1 cellular context compared by ENCODE assay signal in the genomic region with DNA sequence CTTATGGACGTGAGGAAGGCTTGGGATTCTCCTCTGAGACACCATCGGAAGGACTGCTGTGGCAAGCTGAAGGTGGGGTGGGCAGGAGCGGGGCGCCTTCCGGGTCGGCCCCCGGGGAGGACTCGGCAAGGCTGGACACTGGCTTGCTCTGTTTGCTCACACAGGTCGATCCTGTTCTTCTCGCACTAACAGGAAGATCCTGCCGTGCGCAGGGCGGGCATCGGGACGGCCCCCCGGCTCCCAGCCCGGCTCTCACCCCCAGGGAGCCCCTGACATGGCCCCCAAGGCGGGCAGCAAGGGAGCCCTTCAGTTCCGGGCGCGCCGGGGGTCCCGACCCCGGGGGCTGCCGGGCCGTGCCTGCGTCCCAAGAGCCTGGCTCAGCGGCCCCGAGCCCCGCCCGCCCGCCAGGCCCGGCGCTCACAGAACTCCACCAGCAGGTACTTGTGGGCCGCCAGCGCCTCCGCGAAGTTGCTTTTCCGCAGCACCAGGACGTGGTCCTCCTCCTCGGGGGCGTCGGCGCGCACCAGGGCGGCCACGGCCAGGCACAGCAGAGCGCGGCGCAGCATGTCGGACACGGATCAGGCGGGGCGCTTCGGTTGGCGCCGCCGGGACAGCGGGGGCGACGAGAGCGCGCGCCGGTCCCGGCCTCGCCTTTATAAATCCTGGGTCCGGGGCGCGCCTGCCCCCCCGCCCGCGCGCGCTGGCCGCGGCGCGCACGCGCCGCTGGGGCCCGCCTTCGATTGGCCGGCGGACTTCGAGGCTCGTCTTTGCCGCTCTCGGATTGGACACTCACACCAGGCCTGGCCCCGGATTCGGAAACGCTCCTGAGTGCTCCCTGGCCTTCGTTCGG.
A peak's percentile ranks its signal among the peaks of the same experiment; 100 is the strongest.
TF ChIP-seq lines count a peak whose summit lies in the region.

Gene P4HB, minus strand, starts transcription at position 630 of the 850 bp plus-strand sequence. Its CDS starts 64 bp downstream, at position 566.

TF ChIP-seq in K562, 482 proteins besides CTCF, POLR2A, EP300 and RAD21 (continued from another document and continues in another):
- TF ChIP-seq, protein P1, sequence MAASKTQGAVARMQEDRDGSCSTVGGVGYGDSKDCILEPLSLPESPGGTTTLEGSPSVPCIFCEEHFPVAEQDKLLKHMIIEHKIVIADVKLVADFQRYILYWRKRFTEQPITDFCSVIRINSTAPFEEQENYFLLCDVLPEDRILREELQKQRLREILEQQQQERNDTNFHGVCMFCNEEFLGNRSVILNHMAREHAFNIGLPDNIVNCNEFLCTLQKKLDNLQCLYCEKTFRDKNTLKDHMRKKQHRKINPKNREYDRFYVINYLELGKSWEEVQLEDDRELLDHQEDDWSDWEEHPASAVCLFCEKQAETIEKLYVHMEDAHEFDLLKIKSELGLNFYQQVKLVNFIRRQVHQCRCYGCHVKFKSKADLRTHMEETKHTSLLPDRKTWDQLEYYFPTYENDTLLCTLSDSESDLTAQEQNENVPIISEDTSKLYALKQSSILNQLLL (CRISPR knock-in tag; IDR thresholded peaks at IDR 0.05; ENCODE audit: borderline replicate concordance) = no peak
- TF ChIP-seq MXI1 (IDR thresholded peaks at IDR 0.05; ENCODE audit: low read depth, low read length) (0 out of 2 replicates have a peak, but pooled peaks have one; percentile 9), ASH1L (IDR thresholded peaks at IDR 0.05; ENCODE audit: borderline replicate concordance, low read depth, partially characterized antibody) (no peak), CCAR2 (IDR thresholded peaks at IDR 0.05; ENCODE audit: low read depth, low read length) (no peak), RHOXF2B (CRISPR knock-in tag; conservative IDR thresholded peaks at IDR 0.05) (no peak), FOXA1 (IDR thresholded peaks at IDR 0.05; ENCODE audit: borderline replicate concordance) (no peak), KHSRP (IDR thresholded peaks at IDR 0.05) (no peak), PHTF2 (CRISPR knock-in tag; IDR thresholded peaks at IDR 0.05) (no peak), NELFE (IDR thresholded peaks at IDR 0.05; ENCODE audit: insufficient read depth, insufficient read length) (peak; percentile 40), ZNF830 (CRISPR knock-in tag; IDR thresholded peaks at IDR 0.05) (no peak), ZNF511 (CRISPR knock-in tag; IDR thresholded peaks at IDR 0.05) (peak; percentile 65; the same call in 1 of the 2 replicates), ZNF584 (CRISPR knock-in tag; IDR thresholded peaks at IDR 0.05; ENCODE audit: low read depth) (no peak), MTA1 (IDR thresholded peaks at IDR 0.05; ENCODE audit: borderline replicate concordance) (no peak), MAZ (CRISPR knock-in tag; conservative IDR thresholded peaks at IDR 0.05 in 1 of 2, IDR thresholded peaks at IDR 0.05 in 1 of 2) (peak in 1 of 2 experiments; percentile 37; a peak in 2 of 4 replicates), CREB3 (tag; conservative IDR thresholded peaks at IDR 0.05; ENCODE audit: low read depth) (no peak), STAT5B (CRISPR knock-in tag; IDR thresholded peaks at IDR 0.05) (no peak), TRIM25 (IDR thresholded peaks at IDR 0.05; ENCODE audit: borderline replicate concordance) (no peak), POLR2B (IDR thresholded peaks at IDR 0.05; ENCODE audit: low read depth, partially characterized antibody) (peak; percentile 52), ZNF778 (CRISPR knock-in tag; IDR thresholded peaks at IDR 0.05) (no peak), CBX8 (IDR thresholded peaks at IDR 0.05; ENCODE audit: borderline replicate concordance, extremely low read depth, low read depth, low read length, poor library complexity, severe bottlenecking) (no peak), TCFL5 (CRISPR knock-in tag; conservative IDR thresholded peaks at IDR 0.05) (no peak), CBFB (CRISPR knock-in tag; IDR thresholded peaks at IDR 0.05) (no peak), ZBTB1 (CRISPR knock-in tag; IDR thresholded peaks at IDR 0.05; ENCODE audit: borderline replicate concordance, low read depth) (no peak), AFF4 (CRISPR knock-in tag; IDR thresholded peaks at IDR 0.05) (0 out of 2 replicates have a peak, but pooled peaks have one; percentile 19), GMEB1 (CRISPR knock-in tag; IDR thresholded peaks at IDR 0.05) (no peak), HNRNPL (IDR thresholded peaks at IDR 0.05; ENCODE audit: low read depth, low read length) (peak; percentile 72; the same call in 1 of the 2 replicates), SMAD2 (IDR thresholded peaks at IDR 0.05; ENCODE audit: low read depth, low read length) (no peak), HIVEP1 (CRISPR knock-in tag; IDR thresholded peaks at IDR 0.05) (no peak), CREM (IDR thresholded peaks at IDR 0.05; ENCODE audit: low read depth) (no peak), JUND (IDR thresholded peaks at IDR 0.05; ENCODE audit: borderline replicate concordance, low read depth, low read length) (no peak), JUND (tag; IDR thresholded peaks at IDR 0.05; ENCODE audit: borderline replicate concordance, low read depth, low read length) (no peak), CSDE1 (IDR thresholded peaks at IDR 0.05) (no peak), FOSL1 (tag; conservative IDR thresholded peaks at IDR 0.05) (no peak), E4F1 (CRISPR knock-in tag; IDR thresholded peaks at IDR 0.05; ENCODE audit: borderline replicate concordance) (no peak)
- TF ChIP-seq, protein P2, sequence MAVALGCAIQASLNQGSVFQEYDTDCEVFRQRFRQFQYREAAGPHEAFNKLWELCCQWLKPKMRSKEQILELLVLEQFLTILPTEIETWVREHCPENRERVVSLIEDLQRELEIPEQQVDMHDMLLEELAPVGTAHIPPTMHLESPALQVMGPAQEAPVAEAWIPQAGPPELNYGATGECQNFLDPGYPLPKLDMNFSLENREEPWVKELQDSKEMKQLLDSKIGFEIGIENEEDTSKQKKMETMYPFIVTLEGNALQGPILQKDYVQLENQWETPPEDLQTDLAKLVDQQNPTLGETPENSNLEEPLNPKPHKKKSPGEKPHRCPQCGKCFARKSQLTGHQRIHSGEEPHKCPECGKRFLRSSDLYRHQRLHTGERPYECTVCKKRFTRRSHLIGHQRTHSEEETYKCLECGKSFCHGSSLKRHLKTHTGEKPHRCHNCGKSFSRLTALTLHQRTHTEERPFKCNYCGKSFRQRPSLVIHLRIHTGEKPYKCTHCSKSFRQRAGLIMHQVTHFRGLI (CRISPR knock-in tag; IDR thresholded peaks at IDR 0.05) = no peak
- TF ChIP-seq, protein P3, sequence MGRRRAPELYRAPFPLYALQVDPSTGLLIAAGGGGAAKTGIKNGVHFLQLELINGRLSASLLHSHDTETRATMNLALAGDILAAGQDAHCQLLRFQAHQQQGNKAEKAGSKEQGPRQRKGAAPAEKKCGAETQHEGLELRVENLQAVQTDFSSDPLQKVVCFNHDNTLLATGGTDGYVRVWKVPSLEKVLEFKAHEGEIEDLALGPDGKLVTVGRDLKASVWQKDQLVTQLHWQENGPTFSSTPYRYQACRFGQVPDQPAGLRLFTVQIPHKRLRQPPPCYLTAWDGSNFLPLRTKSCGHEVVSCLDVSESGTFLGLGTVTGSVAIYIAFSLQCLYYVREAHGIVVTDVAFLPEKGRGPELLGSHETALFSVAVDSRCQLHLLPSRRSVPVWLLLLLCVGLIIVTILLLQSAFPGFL (CRISPR knock-in tag; IDR thresholded peaks at IDR 0.05) = no peak
- TF ChIP-seq, protein P4, sequence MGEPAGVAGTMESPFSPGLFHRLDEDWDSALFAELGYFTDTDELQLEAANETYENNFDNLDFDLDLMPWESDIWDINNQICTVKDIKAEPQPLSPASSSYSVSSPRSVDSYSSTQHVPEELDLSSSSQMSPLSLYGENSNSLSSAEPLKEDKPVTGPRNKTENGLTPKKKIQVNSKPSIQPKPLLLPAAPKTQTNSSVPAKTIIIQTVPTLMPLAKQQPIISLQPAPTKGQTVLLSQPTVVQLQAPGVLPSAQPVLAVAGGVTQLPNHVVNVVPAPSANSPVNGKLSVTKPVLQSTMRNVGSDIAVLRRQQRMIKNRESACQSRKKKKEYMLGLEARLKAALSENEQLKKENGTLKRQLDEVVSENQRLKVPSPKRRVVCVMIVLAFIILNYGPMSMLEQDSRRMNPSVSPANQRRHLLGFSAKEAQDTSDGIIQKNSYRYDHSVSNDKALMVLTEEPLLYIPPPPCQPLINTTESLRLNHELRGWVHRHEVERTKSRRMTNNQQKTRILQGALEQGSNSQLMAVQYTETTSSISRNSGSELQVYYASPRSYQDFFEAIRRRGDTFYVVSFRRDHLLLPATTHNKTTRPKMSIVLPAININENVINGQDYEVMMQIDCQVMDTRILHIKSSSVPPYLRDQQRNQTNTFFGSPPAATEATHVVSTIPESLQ (CRISPR knock-in tag; IDR thresholded peaks at IDR 0.05) = 0 out of 2 replicates have a peak, but pooled peaks have one; percentile 18
- TF ChIP-seq, protein P5, sequence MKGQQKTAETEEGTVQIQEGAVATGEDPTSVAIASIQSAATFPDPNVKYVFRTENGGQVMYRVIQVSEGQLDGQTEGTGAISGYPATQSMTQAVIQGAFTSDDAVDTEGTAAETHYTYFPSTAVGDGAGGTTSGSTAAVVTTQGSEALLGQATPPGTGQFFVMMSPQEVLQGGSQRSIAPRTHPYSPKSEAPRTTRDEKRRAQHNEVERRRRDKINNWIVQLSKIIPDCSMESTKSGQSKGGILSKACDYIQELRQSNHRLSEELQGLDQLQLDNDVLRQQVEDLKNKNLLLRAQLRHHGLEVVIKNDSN (CRISPR knock-in tag; IDR thresholded peaks at IDR 0.05) = no peak
